In genomic region chr1:25560788-25561187, GRCh38 we compare ENCODE assay signal across 12 cellular contexts. TPM values are rescaled to one million over a fixed set of nuclear protein-coding genes. Genes with fewer than 3 reads are reported as not detected.
A peak's percentile ranks its signal among the peaks of the same experiment; 100 is the strongest.
DNase-seq lines count a peak whose midpoint lies in the region; ATAC-seq and TF ChIP-seq lines count a peak whose summit lies in the region.
"Had no signal": no experiment of that assay in that cellular context is flagged by ENCODE, and none has a peak within 500 bp of the region (broad histone marks: within the 10 kb centered on the region; RNA-seq: fewer than 3 reads in every experiment).

No MANE protein-coding gene starts in this region.

- no peak overlapping the region for H3K9ac ChIP-seq in KMS-11

- no peaks in the 10 kb centered on the region for H3K27me3 Mint-ChIP-seq in activated CD4-positive, alpha-beta memory T cell treated with anti-CD3 and anti-CD28 coated beads, Interleukin-2, amount 10 ng/mL, durations not matched to agents 7 days and 5 days
- H3K27me3 Mint-ChIP-seq in stimulated activated memory B cell treated with anti-CD40 and anti-IgM and Interleukin-4, amounts not matched to agents 10 μg/mL and 1 μg/mL and 100 μg/mL, for 72 hours, result no peaks in the 10 kb centered on the region

- H3K79me2 ChIP-seq in KMS-11 (ENCODE audit: insufficient read depth, low read depth), result peaks cover 28% of the 10 kb centered on the region

- H3K4me3 ChIP-seq in KMS-11 (IDR thresholded peaks at IDR 0.05; ENCODE audit: insufficient read depth, low read depth, low read length), result no peak overlapping the region

- CTCF ChIA-PET in activated CD4-positive, alpha-beta memory T cell treated with anti-CD3 and anti-CD28 coated beads, Interleukin-2, amount 10 ng/mL, durations not matched to agents 7 days and 5 days (lab: Charles Lee), result interaction anchor here (1.2 kb wide), 1 partner anchor 11 kb away, joined by 3 read pairs; no protein-coding TSS in a partner anchor

- no peaks in the 10 kb centered on the region for H3K9me3 Mint-ChIP-seq in activated CD4-positive, alpha-beta memory T cell treated with anti-CD3 and anti-CD28 coated beads, Interleukin-2, amount 10 ng/mL, durations not matched to agents 7 days and 5 days
- no peaks in the 10 kb centered on the region for H3K9me3 Mint-ChIP-seq in stimulated activated memory B cell treated with anti-CD40 and anti-IgM and Interleukin-4, amounts not matched to agents 10 μg/mL and 1 μg/mL and 100 μg/mL, for 72 hours
- H3K9me3 Mint-ChIP-seq: neural crest cell had no signal

- DNase-seq in activated CD4-positive, alpha-beta memory T cell treated with anti-CD3 and anti-CD28 coated beads, Interleukin-2, amount 10 ng/mL, durations not matched to agents 7 days and 5 days, result no peak
- no peak for DNase-seq in epithelial cell of prostate (ENCODE audit: low read depth, low spot score)
- no peak for DNase-seq in NCI-H146 treated with DMSO at 0.1 percent for 48 hours (lab: John Stamatoyannopoulos, UW; ENCODE audit: unreplicated experiment)
- no peak for DNase-seq in kidney glomerular epithelial cell (lab: John Stamatoyannopoulos, UW)
- no peak for DNase-seq in EL
- DNase-seq: aorta, hippocampal formation, NCI-H774, RPMI8226 had no signal

- peaks cover 39% of the 10 kb centered on the region for H3K36me3 Mint-ChIP-seq in activated CD4-positive, alpha-beta memory T cell treated with anti-CD3 and anti-CD28 coated beads, Interleukin-2, amount 10 ng/mL, durations not matched to agents 7 days and 5 days (ENCODE audit: low read depth)
- H3K36me3 Mint-ChIP-seq in stimulated activated memory B cell treated with anti-CD40 and anti-IgM and Interleukin-4, amounts not matched to agents 10 μg/mL and 1 μg/mL and 100 μg/mL, for 72 hours, result peaks cover 16% of the 10 kb centered on the region

- no peak for ATAC-seq in stimulated activated memory B cell treated with anti-CD40 and anti-IgM and Interleukin-4, amounts not matched to agents 10 μg/mL and 1 μg/mL and 100 μg/mL, for 72 hours

- no peak overlapping the region for H2AFZ ChIP-seq in KMS-11 (ENCODE audit: low read depth)

- no peaks in the 10 kb centered on the region for H3K27me3 ChIP-seq in KMS-11 (ENCODE audit: insufficient read depth, low read depth)

- H3K4me2 ChIP-seq in KMS-11, result peak overlapping the region; percentile 85

- peak overlapping the region; percentile 83 for H3K27ac Mint-ChIP-seq in activated CD4-positive, alpha-beta memory T cell treated with anti-CD3 and anti-CD28 coated beads, Interleukin-2, amount 10 ng/mL, durations not matched to agents 7 days and 5 days
- peak overlapping the region; percentile 82 for H3K27ac Mint-ChIP-seq in stimulated activated memory B cell treated with anti-CD40 and anti-IgM and Interleukin-4, amounts not matched to agents 10 μg/mL and 1 μg/mL and 100 μg/mL, for 72 hours

- POLR2A ChIA-PET in activated CD4-positive, alpha-beta memory T cell treated with anti-CD3 and anti-CD28 coated beads, Interleukin-2, amount 10 ng/mL, durations not matched to agents 7 days and 5 days (lab: Charles Lee), result interaction anchor here (1.2 kb wide), 1 partner anchor 242 kb away, joined by 3 read pairs; no protein-coding TSS in a partner anchor

- H3K4me1 Mint-ChIP-seq in activated CD4-positive, alpha-beta memory T cell treated with anti-CD3 and anti-CD28 coated beads, Interleukin-2, amount 10 ng/mL, durations not matched to agents 7 days and 5 days, result peaks cover 84% of the 10 kb centered on the region
- H3K4me1 Mint-ChIP-seq in stimulated activated memory B cell treated with anti-CD40 and anti-IgM and Interleukin-4, amounts not matched to agents 10 μg/mL and 1 μg/mL and 100 μg/mL, for 72 hours, result peaks cover 62% of the 10 kb centered on the region

- peaks cover 100% of the 10 kb centered on the region for H3K4me1 ChIP-seq in KMS-11 (ENCODE audit: low read depth, poor library complexity, severe bottlenecking)

- H3K27ac ChIP-seq in KMS-11 (peak overlapping the region; percentile 67; the same call in 1 of the 2 replicates), epithelial cell of prostate (peak overlapping the region; percentile 40)

- no peaks in the 10 kb centered on the region for H3K36me3 ChIP-seq in KMS-11 (ENCODE audit: insufficient read depth)

- no peak for TF ChIP-seq CTCF in KMS-11 (conservative IDR thresholded peaks at IDR 0.05; ENCODE audit: low read depth, low read length)

- H3K4me3 Mint-ChIP-seq in activated CD4-positive, alpha-beta memory T cell treated with anti-CD3 and anti-CD28 coated beads, Interleukin-2, amount 10 ng/mL, durations not matched to agents 7 days and 5 days, result no peak overlapping the region
- no peak overlapping the region for H3K4me3 Mint-ChIP-seq in stimulated activated memory B cell treated with anti-CD40 and anti-IgM and Interleukin-4, amounts not matched to agents 10 μg/mL and 1 μg/mL and 100 μg/mL, for 72 hours
- H3K4me3 Mint-ChIP-seq: neural crest cell had no signal

- H4K20me1 ChIP-seq in KMS-11 (ENCODE audit: insufficient read depth), result no peaks in the 10 kb centered on the region

RNA-seq across cellular contexts. Expression of gene LDLRAP1, which starts 17.4 kb away (rescaled TPM):
- total RNA-seq in activated CD4-positive, alpha-beta memory T cell treated with anti-CD3 and anti-CD28 coated beads, Interleukin-2, amount 10 ng/mL, durations not matched to agents 7 days and 5 days, result 10 to 100 TPM; 26.4 to 27.7 TPM

RNA-seq across cellular contexts. Expression of gene MAN1C1, which starts 55.8 kb away (rescaled TPM):
- total RNA-seq in activated CD4-positive, alpha-beta memory T cell treated with anti-CD3 and anti-CD28 coated beads, Interleukin-2, amount 10 ng/mL, durations not matched to agents 7 days and 5 days, result 10 to 100 TPM; 22.3 to 24.1 TPM
